ENCODE assay signal across 13 cellular contexts in the genomic region with DNA sequence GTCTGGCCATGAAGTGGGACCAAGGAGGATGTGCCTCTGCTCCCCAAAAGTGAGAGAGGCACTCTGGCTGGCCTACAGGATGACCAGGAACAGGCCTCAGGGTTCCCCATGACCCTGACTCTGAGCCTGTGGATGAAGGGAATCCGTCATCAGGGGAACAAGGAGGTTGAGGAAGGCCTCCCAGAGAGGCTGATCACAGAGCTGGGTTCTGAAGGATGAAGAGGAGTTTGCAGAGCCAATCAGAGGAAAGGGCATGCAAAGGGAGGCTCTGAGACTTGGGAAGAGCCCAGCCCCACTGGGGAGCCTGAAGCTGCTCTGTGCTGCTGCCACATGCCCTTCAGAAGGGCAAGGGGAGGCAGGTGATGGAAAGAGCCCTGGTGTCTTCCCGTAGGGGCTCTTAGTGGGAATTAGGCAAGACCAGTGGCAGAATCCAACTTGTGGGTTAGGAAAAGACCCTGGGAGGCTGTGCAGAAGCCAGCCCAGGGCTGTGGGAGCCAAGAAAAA.
DNase-seq lines count a peak whose midpoint lies in the region; ATAC-seq, FAIRE-seq and TF ChIP-seq lines count a peak whose summit lies in the region.
"Had no signal": no experiment of that assay in that cellular context is flagged by ENCODE, and none has a peak within 500 bp of the region (broad histone marks: within the 10 kb centered on the region; RNA-seq: fewer than 3 reads in every experiment).

No MANE protein-coding gene starts in this region.

- no peaks in the 10 kb centered on the region for H3K36me3 ChIP-seq in left lung
- H3K36me3 ChIP-seq: MG63 had no signal

- peak overlapping the region; percentile 100 for H3K27ac Mint-ChIP-seq in activated CD4-positive, alpha-beta memory T cell treated with anti-CD3 and anti-CD28 coated beads for 36 hours
- peak overlapping the region in 1 of 2 donors; percentile 48 for H3K27ac Mint-ChIP-seq in stimulated activated naive CD8-positive, alpha-beta T cell treated with anti-CD3 and anti-CD28 coated beads, Interleukin-15, amount 100 ng/mL, for 72 hours

- DNase-seq in activated CD8-positive, alpha-beta memory T cell treated with anti-CD3 and anti-CD28 coated beads for 24 hours = peak; percentile 58
- no peak for DNase-seq in activated CD8-positive, alpha-beta memory T cell treated with anti-CD3 and anti-CD28 coated beads, Interleukin-2, amount 50 U/mL, for 4 hours
- no peak for DNase-seq in activated CD4-positive, alpha-beta memory T cell treated with anti-CD3 and anti-CD28 coated beads for 36 hours
- no peak for DNase-seq in left lung
- no peak for DNase-seq in stimulated activated naive CD8-positive, alpha-beta T cell treated with anti-CD3 and anti-CD28 coated beads, Interleukin-15, amount 100 ng/mL, for 72 hours
- DNase-seq in D721Med (ENCODE audit: insufficient read length, low spot score) = no peak
- no peak for DNase-seq in SW 1271 (lab: John Stamatoyannopoulos, UW)
- DNase-seq: ACHN, MG63, NCI-H446 had no signal

- peaks cover 82% of the 10 kb centered on the region for H3K4me1 Mint-ChIP-seq in activated CD4-positive, alpha-beta memory T cell treated with anti-CD3 and anti-CD28 coated beads for 36 hours (ENCODE audit: low read depth)
- peaks cover 83% of the 10 kb centered on the region for H3K4me1 Mint-ChIP-seq in stimulated activated naive CD8-positive, alpha-beta T cell treated with anti-CD3 and anti-CD28 coated beads, Interleukin-15, amount 100 ng/mL, for 72 hours

- POLR2A ChIA-PET in activated CD4-positive, alpha-beta memory T cell treated with anti-CD3 and anti-CD28 coated beads for 36 hours (lab: Charles Lee) = interaction anchor here (1.3 to 6.1 kb wide), 4 partner anchors 20 to 141 kb away, joined by 3 to 63 read pairs (median 27); a partner anchor contains a TSS

- no peaks in the 10 kb centered on the region for H3K9me3 ChIP-seq in left lung
- H3K9me3 ChIP-seq: MG63 had no signal

- CTCF ChIA-PET in activated CD4-positive, alpha-beta memory T cell treated with anti-CD3 and anti-CD28 coated beads for 36 hours (lab: Charles Lee) = interaction anchor here (1.1 kb wide), 1 partner anchor 63 kb away, joined by 3 read pairs; no protein-coding TSS in a partner anchor

- peaks cover 37 to 96% of the 10 kb centered on the region in 2 donors for H3K4me1 ChIP-seq in left lung

- no peaks in the 10 kb centered on the region for H3K27me3 Mint-ChIP-seq in activated CD4-positive, alpha-beta memory T cell treated with anti-CD3 and anti-CD28 coated beads for 36 hours
- peaks cover 21% of the 10 kb centered on the region for H3K27me3 Mint-ChIP-seq in stimulated activated naive CD8-positive, alpha-beta T cell treated with anti-CD3 and anti-CD28 coated beads, Interleukin-15, amount 100 ng/mL, for 72 hours

- H3K4me3 ChIP-seq in left lung = no peak overlapping the region
- H3K4me3 ChIP-seq: MG63 had no signal

- H3K36me3 Mint-ChIP-seq in activated CD4-positive, alpha-beta memory T cell treated with anti-CD3 and anti-CD28 coated beads for 36 hours = peaks cover 2% of the 10 kb centered on the region

- H3K27ac ChIP-seq in left lung = peak overlapping the region; percentile 55 to 67

- intact Hi-C loops in activated CD4-positive, alpha-beta memory T cell treated with anti-CD3 and anti-CD28 coated beads for 36 hours (cut with micrococcal nuclease) = loop anchor here (5.0 kb wide), 3 partner anchors 768 to 1103 kb away; no protein-coding TSS in a partner anchor
- intact Hi-C loops in left lung (cut with DNase I) = no loop called here

- no peak for FAIRE-seq in D721Med (lab: Jason Lieb, UNC)
- FAIRE-seq: GM12891, RCC 7860 had no signal

- ATAC-seq in left lung (no peak), HG03354 (IDR thresholded peaks at IDR 0.05; ENCODE audit: poor library complexity, severe bottlenecking, unreplicated experiment) (no peak)
- no peak for ATAC-seq in stimulated activated naive CD8-positive, alpha-beta T cell treated with anti-CD3 and anti-CD28 coated beads, Interleukin-15, amount 100 ng/mL, for 72 hours

- TF ChIP-seq CTCF in left lung (IDR thresholded peaks at IDR 0.05) (no peak), D721Med (IDR thresholded peaks at IDR 0.05; ENCODE audit: insufficient read depth, missing control alignments) (no peak)

- H3K9me3 Mint-ChIP-seq in activated CD4-positive, alpha-beta memory T cell treated with anti-CD3 and anti-CD28 coated beads for 36 hours = no peaks in the 10 kb centered on the region
- H3K9me3 Mint-ChIP-seq in stimulated activated naive CD8-positive, alpha-beta T cell treated with anti-CD3 and anti-CD28 coated beads, Interleukin-15, amount 100 ng/mL, for 72 hours = no peaks in the 10 kb centered on the region

- no peak overlapping the region for H3K4me3 Mint-ChIP-seq in activated CD4-positive, alpha-beta memory T cell treated with anti-CD3 and anti-CD28 coated beads for 36 hours
- peak overlapping the region; percentile 56 to 72 for H3K4me3 Mint-ChIP-seq in stimulated activated naive CD8-positive, alpha-beta T cell treated with anti-CD3 and anti-CD28 coated beads, Interleukin-15, amount 100 ng/mL, for 72 hours

- no peaks in the 10 kb centered on the region for H3K27me3 ChIP-seq in left lung
- H3K27me3 ChIP-seq: MG63 had no signal
